ENCODE assay signal across 8 cellular contexts in genomic region chr16:31143036-31143888, GRCh38. TPM values are rescaled to one million over a fixed set of nuclear protein-coding genes. Genes with fewer than 3 reads are reported as not detected.
DNase-seq lines count a peak whose midpoint lies in the region; TF ChIP-seq lines count a peak whose summit lies in the region.

No MANE protein-coding gene starts in this region.

- H3K27ac Mint-ChIP-seq in neural crest cell (ENCODE audit: unreplicated experiment) = no peak overlapping the region

- H3K4me1 ChIP-seq in colonic mucosa = peaks cover 23% of the 10 kb centered on the region

- peak overlapping the region; percentile 55 for H3K4me3 Mint-ChIP-seq in neural crest cell

- DNase-seq in BJ (ENCODE audit: low read depth) (no peak), colonic mucosa (peak; percentile 50), neural crest cell (ENCODE audit: low read depth, low spot score) (no peak), NCI-H2029 (lab: John Stamatoyannopoulos, UW) (no peak), NCI-H524 (lab: John Stamatoyannopoulos, UW) (no peak), epidermal melanocyte (ENCODE audit: insufficient read length, low spot score) (no peak), COR-L47 (lab: John Stamatoyannopoulos, UW) (no peak)
- no peak for DNase-seq in Jurkat, Clone E6-1 (ENCODE audit: low read depth, low spot score)

- H3K36me3 ChIP-seq in BJ (ENCODE audit: control insufficient read depth, insufficient read depth, low read length) (no peaks in the 10 kb centered on the region), colonic mucosa (no peaks in the 10 kb centered on the region)

- no peak for TF ChIP-seq CTCF in BJ (IDR thresholded peaks at IDR 0.05; ENCODE audit: insufficient read depth, low read depth, low read length)
- TF ChIP-seq CTCF in colonic mucosa (IDR thresholded peaks at IDR 0.05) = no peak
- no peak for TF ChIP-seq CTCF in neural crest cell (conservative IDR thresholded peaks at IDR 0.05)

- peaks cover 36% of the 10 kb centered on the region for H3K27me3 Mint-ChIP-seq in neural crest cell (ENCODE audit: low read depth)

- H3K4me3 ChIP-seq in BJ (ENCODE audit: low read depth, low read length) = peak overlapping the region; percentile 35; the same call in 1 of the 2 replicates
- H3K4me3 ChIP-seq in Jurkat, Clone E6-1 (ENCODE audit: low read length) = peak overlapping the region; percentile 33
- H3K4me3 ChIP-seq in colonic mucosa = peak overlapping the region; percentile 40

- H3K27me3 ChIP-seq in BJ (ENCODE audit: control insufficient read depth, insufficient read depth, low read length) (peaks cover 15% of the 10 kb centered on the region), colonic mucosa (no peaks in the 10 kb centered on the region)

- CTCF ChIA-PET in BJ (lab: Yijun Ruan, JAX) = interaction anchor here (0.6 to 2.9 kb wide), 33 partner anchors 9 to 317 kb away, joined by 3 to 33 read pairs (median 5); partner anchors contain the start of genes BCKDK, FUS, HSD3B7 and KAT8

- peaks cover 10% of the 10 kb centered on the region for H3K4me1 Mint-ChIP-seq in neural crest cell

- no peaks in the 10 kb centered on the region for H3K36me3 Mint-ChIP-seq in neural crest cell (ENCODE audit: low read depth)

- intact Hi-C loops in colonic mucosa (cut with DNase I) = loop anchor here (10.0 kb wide), 1 partner anchor 158 kb away; the partner anchor contains the start of gene HSD3B7

- peak overlapping the region in 1 of 2 donors; percentile 72 for H3K9ac ChIP-seq in colonic mucosa (ENCODE audit: low read depth in 2 of 2, low read length in 2 of 2)

- no peak overlapping the region for H3K27ac ChIP-seq in colonic mucosa

- no peaks in the 10 kb centered on the region for H3K9me3 ChIP-seq in colonic mucosa

- H3K9me3 Mint-ChIP-seq in neural crest cell = no peaks in the 10 kb centered on the region

- POLR2A ChIA-PET in BJ (lab: Charles Lee) = interaction anchor here (0.8 to 2.1 kb wide), 3 partner anchors 26 to 51 kb away, joined by 3 to 20 read pairs (median 19); partner anchors contain the start of genes FUS and KAT8

RNA-seq across cellular contexts. Expression of gene PRSS36, which starts 6.6 kb away (rescaled TPM):
- polyA plus RNA-seq in BJ (2011; rRNA removed) = 0.22 and 0.39 TPM in 2 replicates
- polyA minus RNA-seq in BJ (2011; rRNA and poly(A)+ RNA removed) = 0.46 TPM in 1 of 2 replicates, not detected in the other
- 2.3 TPM for polyA plus RNA-seq in Jurkat, Clone E6-1 (2012; ENCODE audit: insufficient read depth, insufficient read length)
- total RNA-seq in colonic mucosa = 1 to 10 TPM; 3.6 to 6.4 TPM
- 0.68 and 1.1 TPM in 2 replicates for total RNA-seq in neural crest cell

RNA-seq across cellular contexts. Expression of gene PRSS8, which starts 7.7 kb away (rescaled TPM):
- polyA plus RNA-seq in BJ (2011; rRNA removed) = not detected in 2 replicates
- polyA minus RNA-seq in BJ (2011; rRNA and poly(A)+ RNA removed) = 0.09 TPM in 1 of 2 replicates, not detected in the other
- not detected for polyA plus RNA-seq in Jurkat, Clone E6-1 (2012; ENCODE audit: insufficient read depth, insufficient read length)
- total RNA-seq in colonic mucosa (100 to 1,000 TPM; 337 to 347 TPM), neural crest cell (not detected in 2 replicates)

RNA-seq across cellular contexts. Expression of gene KAT8, which starts 25.8 kb away (rescaled TPM):
- 28.9 and 31.9 TPM in 2 replicates for polyA plus RNA-seq in BJ (2011; rRNA removed)
- 14.6 and 22.9 TPM in 2 replicates for polyA minus RNA-seq in BJ (2011; rRNA and poly(A)+ RNA removed)
- polyA plus RNA-seq in Jurkat, Clone E6-1 (2012; ENCODE audit: insufficient read depth, insufficient read length) = 60.0 TPM
- 10 to 100 TPM; 42.2 to 69.5 TPM for total RNA-seq in colonic mucosa
- total RNA-seq in neural crest cell = 72.6 and 76.9 TPM in 2 replicates

RNA-seq across cellular contexts. Expression of gene BCKDK, which starts 35.1 kb away (rescaled TPM):
- polyA plus RNA-seq in BJ (2011; rRNA removed) = 31.0 and 56.0 TPM in 2 replicates
- polyA minus RNA-seq in BJ (2011; rRNA and poly(A)+ RNA removed) = 27.7 and 37.0 TPM in 2 replicates
- polyA plus RNA-seq in Jurkat, Clone E6-1 (2012; ENCODE audit: insufficient read depth, insufficient read length) = 57.9 TPM
- total RNA-seq in colonic mucosa (10 to 100 TPM; 41.3 to 43.4 TPM), neural crest cell (42.4 and 43.5 TPM in 2 replicates)

RNA-seq across cellular contexts. Expression of gene FUS, which starts 36.7 kb away (rescaled TPM):
- 109 and 113 TPM in 2 replicates for polyA plus RNA-seq in BJ (2011; rRNA removed)
- 98.8 and 103 TPM in 2 replicates for polyA minus RNA-seq in BJ (2011; rRNA and poly(A)+ RNA removed)
- polyA plus RNA-seq in Jurkat, Clone E6-1 (2012; ENCODE audit: insufficient read depth, insufficient read length) = 584 TPM
- total RNA-seq in colonic mucosa = 100 to 1,000 TPM; 134 to 252 TPM
- 970 and 984 TPM in 2 replicates for total RNA-seq in neural crest cell

Comparison
In these comparisons a context has a peak if more than half of its experiments do, and no peak if none do; other contexts are left out.
1. RNA of gene PRSS8, which starts 7.7 kb away (total RNA-seq): 337 to 347 TPM in colonic mucosa; not detected in neural crest cell; every median in the first group is over 100 times any median in the second.
2. Peak in every context shown above with its lines, with median percentiles within 50 percentile points of each other: H3K4me3 ChIP-seq.